In the genomic region with DNA sequence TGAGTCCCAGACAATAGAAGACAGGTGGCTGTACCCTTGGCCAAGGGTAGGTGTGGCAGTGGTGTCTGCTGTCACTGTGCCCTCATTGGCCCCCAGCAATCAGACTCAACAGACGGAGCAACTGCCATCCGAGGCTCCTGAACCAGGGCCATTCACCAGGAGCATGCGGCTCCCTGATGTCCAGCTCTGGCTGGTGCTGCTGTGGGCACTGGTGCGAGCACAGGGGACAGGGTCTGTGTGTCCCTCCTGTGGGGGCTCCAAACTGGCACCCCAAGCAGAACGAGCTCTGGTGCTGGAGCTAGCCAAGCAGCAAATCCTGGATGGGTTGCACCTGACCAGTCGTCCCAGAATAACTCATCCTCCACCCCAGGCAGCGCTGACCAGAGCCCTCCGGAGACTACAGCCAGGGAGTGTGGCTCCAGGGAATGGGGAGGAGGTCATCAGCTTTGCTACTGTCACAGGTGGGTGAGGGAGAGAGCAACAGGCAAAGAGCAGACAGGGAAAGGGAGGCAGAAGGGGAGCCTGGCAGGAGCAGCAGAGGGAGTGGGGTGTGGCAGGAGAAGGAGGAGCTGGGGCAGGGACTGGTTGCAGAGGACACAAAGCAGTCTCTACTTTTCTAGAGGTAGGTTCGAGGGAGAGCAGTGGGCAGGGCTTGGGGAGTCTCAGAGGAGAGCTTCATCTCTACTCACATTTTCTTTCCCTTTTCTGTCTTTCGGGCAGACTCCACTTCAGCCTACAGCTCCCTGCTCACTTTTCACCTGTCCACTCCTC, we compare ENCODE assay signal across 10 cellular contexts. TPM values are rescaled to one million over a fixed set of nuclear protein-coding genes. Genes with fewer than 3 reads are reported as not detected.
DNase-seq lines count a peak whose midpoint lies in the region; ATAC-seq, FAIRE-seq and TF ChIP-seq lines count a peak whose summit lies in the region.
"Had no signal": no experiment of that assay in that cellular context is flagged by ENCODE, and none has a peak within 500 bp of the region (broad histone marks: within the 10 kb centered on the region; RNA-seq: fewer than 3 reads in every experiment).

No MANE protein-coding gene starts in this region.

- WGBS in ovary, 3 donors: 30 to 48% (median 47%) methylated on average over 8 to 10 of the region's 10 CpGs

- H2AFZ ChIP-seq in OCI-LY7 (ENCODE audit: low read length): peak overlapping the region; percentile 23; the same call in 1 of the 2 replicates

- no peaks in the 10 kb centered on the region for H3K27me3 ChIP-seq in ovary

- ATAC-seq in activated T-cell treated with anti-CD3 and anti-CD28 coated beads, Interleukin-2, amount 50 U/mL, for 4 hours: no peak
- no peak for ATAC-seq in stimulated activated effector memory CD8-positive, alpha-beta T cell treated with anti-CD3 and anti-CD28 coated beads, Interleukin-12 subunit alpha, Interleukin-12 subunit beta, amount 100 ng/mL, for 72 hours
- no peak for ATAC-seq in GM21390 (IDR thresholded peaks at IDR 0.05; ENCODE audit: unreplicated experiment)

- no peaks in the 10 kb centered on the region for H3K79me2 ChIP-seq in OCI-LY7 (ENCODE audit: insufficient read depth, low read depth, low read length)

- no peak for TF ChIP-seq POLR2A in GM12892 (IDR thresholded peaks at IDR 0.05; ENCODE audit: low read depth, low read length)
- no peak for TF ChIP-seq POLR2A in ovary (IDR thresholded peaks at IDR 0.05)

- H3K36me3 ChIP-seq in OCI-LY7 (ENCODE audit: insufficient read depth, low read length) (no peaks in the 10 kb centered on the region), ovary (no peaks in the 10 kb centered on the region)

- H4K20me1 ChIP-seq in OCI-LY7 (ENCODE audit: insufficient read depth, low read length): no peaks in the 10 kb centered on the region

- BruUV-seq in OCI-LY7 (replicated peaks; lab: Mats Ljungman, UMichigan): no TSS peak

- no peaks in the 10 kb centered on the region for H3K9me3 Mint-ChIP-seq in activated T-cell treated with anti-CD3 and anti-CD28 coated beads, Interleukin-2, amount 50 U/mL, for 4 hours
- H3K9me3 Mint-ChIP-seq in stimulated activated effector memory CD8-positive, alpha-beta T cell treated with anti-CD3 and anti-CD28 coated beads, Interleukin-12 subunit alpha, Interleukin-12 subunit beta, amount 100 ng/mL, for 72 hours: no peaks in the 10 kb centered on the region

- H3K4me2 ChIP-seq in OCI-LY7 (ENCODE audit: low read length): peak overlapping the region; percentile 58

- H3K4me1 Mint-ChIP-seq in activated T-cell treated with anti-CD3 and anti-CD28 coated beads, Interleukin-2, amount 50 U/mL, for 4 hours (ENCODE audit: low read depth): peaks cover 20% of the 10 kb centered on the region
- peaks cover 46% of the 10 kb centered on the region for H3K4me1 Mint-ChIP-seq in stimulated activated effector memory CD8-positive, alpha-beta T cell treated with anti-CD3 and anti-CD28 coated beads, Interleukin-12 subunit alpha, Interleukin-12 subunit beta, amount 100 ng/mL, for 72 hours

- no peaks in the 10 kb centered on the region for H3K9me3 ChIP-seq in OCI-LY7 (ENCODE audit: low read length)
- no peaks in the 10 kb centered on the region for H3K9me3 ChIP-seq in ovary

- no peak for DNase-seq in activated T-cell treated with anti-CD3 and anti-CD28 coated beads, Interleukin-2, amount 50 U/mL, for 4 hours
- no peak for DNase-seq in activated T-cell treated with anti-CD3 and anti-CD28 coated beads, Interleukin-2, amount 50 U/mL, for 48 hours
- DNase-seq in OCI-LY7 (ENCODE audit: low spot score): no peak
- no peak for DNase-seq in epithelial cell of proximal tubule (ENCODE audit: low read depth)
- DNase-seq in stimulated activated effector memory CD8-positive, alpha-beta T cell treated with anti-CD3 and anti-CD28 coated beads, Interleukin-12 subunit alpha, Interleukin-12 subunit beta, amount 100 ng/mL, for 72 hours (ENCODE audit: low spot score in 2 of 2): no peak
- no peak for DNase-seq in GM12892 (ENCODE audit: insufficient read length)
- no peak for DNase-seq in ovary

- no peak for FAIRE-seq in GM12892 (lab: Jason Lieb, UNC)

- intact Hi-C loops in OCI-LY7 (cut with micrococcal nuclease; ENCODE audit: unreplicated experiment) (loop anchor here (1.0 kb wide), 1 partner anchor 242 kb away; no protein-coding TSS in a partner anchor), ovary (cut with DNase I) (loop anchor here in 3 of 4 donors (5.0 to 10.0 kb wide), 4 partner anchors 143 to 172 kb away; no protein-coding TSS in a partner anchor)

- POLR2A ChIA-PET in OCI-LY7 (lab: Charles Lee): interaction anchor here (0.5 to 2.1 kb wide), 15 partner anchors 9 to 943 kb away, joined by 3 to 7 read pairs (median 3); partner anchors contain the start of gene SHMT2

- peak overlapping the region; percentile 68 for H3K4me3 Mint-ChIP-seq in activated T-cell treated with anti-CD3 and anti-CD28 coated beads, Interleukin-2, amount 50 U/mL, for 4 hours
- peak overlapping the region; percentile 60 for H3K4me3 Mint-ChIP-seq in stimulated activated effector memory CD8-positive, alpha-beta T cell treated with anti-CD3 and anti-CD28 coated beads, Interleukin-12 subunit alpha, Interleukin-12 subunit beta, amount 100 ng/mL, for 72 hours

- H3K36me3 Mint-ChIP-seq in activated T-cell treated with anti-CD3 and anti-CD28 coated beads, Interleukin-2, amount 50 U/mL, for 4 hours (ENCODE audit: insufficient read depth): no peaks in the 10 kb centered on the region
- no peaks in the 10 kb centered on the region for H3K36me3 Mint-ChIP-seq in stimulated activated effector memory CD8-positive, alpha-beta T cell treated with anti-CD3 and anti-CD28 coated beads, Interleukin-12 subunit alpha, Interleukin-12 subunit beta, amount 100 ng/mL, for 72 hours

- H3K27me3 Mint-ChIP-seq in activated T-cell treated with anti-CD3 and anti-CD28 coated beads, Interleukin-2, amount 50 U/mL, for 4 hours (ENCODE audit: low read depth): peaks cover 10% of the 10 kb centered on the region

- H3K27ac ChIP-seq in OCI-LY7 (ENCODE audit: low read depth, low read length, poor library complexity, severe bottlenecking) (no peak overlapping the region), ovary (no peak overlapping the region)

- H3K4me3 ChIP-seq in OCI-LY7 (ENCODE audit: low read depth, low read length, poor library complexity, severe bottlenecking) (peak overlapping the region; percentile 42), epithelial cell of proximal tubule (ENCODE audit: low read depth, low read length) (peak overlapping the region; percentile 10), ovary (no peak overlapping the region)

- H3K4me1 ChIP-seq in OCI-LY7 (ENCODE audit: insufficient read depth, low read length, poor library complexity, severe bottlenecking) (peaks cover 45% of the 10 kb centered on the region), ovary (ENCODE audit: insufficient read depth) (peaks cover 1% of the 10 kb centered on the region)

- H3K9me2 ChIP-seq in OCI-LY7 (ENCODE audit: insufficient read depth, low read length): no peaks in the 10 kb centered on the region

- TF ChIP-seq CTCF in OCI-LY7 (conservative IDR thresholded peaks at IDR 0.05; ENCODE audit: low read length) (no peak), epithelial cell of proximal tubule (conservative IDR thresholded peaks at IDR 0.05; ENCODE audit: low read depth, low read length) (no peak), ovary (IDR thresholded peaks at IDR 0.05) (no peak)

- CTCF ChIA-PET in OCI-LY7 (lab: Charles Lee; ENCODE audit: unreplicated experiment): interaction anchor here (0.6 to 2.2 kb wide), 11 partner anchors 10 to 242 kb away, joined by 3 to 14 read pairs (median 5); no protein-coding TSS in a partner anchor

- no peak for TF ChIP-seq EP300 in ovary (IDR thresholded peaks at IDR 0.05)

- H3K27ac Mint-ChIP-seq in stimulated activated effector memory CD8-positive, alpha-beta T cell treated with anti-CD3 and anti-CD28 coated beads, Interleukin-12 subunit alpha, Interleukin-12 subunit beta, amount 100 ng/mL, for 72 hours: peak overlapping the region; percentile 79
- H3K27ac Mint-ChIP-seq: progenitor cell of endocrine pancreas had no signal

RNA-seq across cellular contexts. Expression of gene INHBE, which starts 0.5 kb away (rescaled TPM):
- total RNA-seq in activated T-cell treated with anti-CD3 and anti-CD28 coated beads, Interleukin-2, amount 50 U/mL, for 4 hours: under 1 TPM in 2 of 3 donors, not detected in 1; 0.24 to 0.27 TPM
- 3.2 and 3.9 TPM in 2 replicates for total RNA-seq in OCI-LY7 (2014; rRNA removed; shearing (Covaris generic))
- total RNA-seq in OCI-LY7 (2022): 3.4 and 4.0 TPM in 2 replicates
- total RNA-seq in epithelial cell of proximal tubule: 0.29 TPM in 1 of 2 replicates, not detected in the other
- 1.3 TPM for polyA plus RNA-seq in GM12892 (2012; ENCODE audit: missing spikeins)
- total RNA-seq in ovary: not detected
- not detected for polyA plus RNA-seq in ovary

RNA-seq across cellular contexts. Expression of gene GLI1, which starts 4.0 kb away (rescaled TPM):
- 1 to 10 TPM in 1 of 3 donors, under 1 TPM in 2; 0.46 to 1.7 (median 0.65) TPM for total RNA-seq in activated T-cell treated with anti-CD3 and anti-CD28 coated beads, Interleukin-2, amount 50 U/mL, for 4 hours
- total RNA-seq in OCI-LY7 (2014; rRNA removed; shearing (Covaris generic)): 3.9 and 4.6 TPM in 2 replicates
- 6.0 and 6.5 TPM in 2 replicates for total RNA-seq in OCI-LY7 (2022)
- total RNA-seq in epithelial cell of proximal tubule: 0.51 TPM in 1 of 2 replicates, not detected in the other
- 0.38 TPM for polyA plus RNA-seq in GM12892 (2012; ENCODE audit: missing spikeins)
- 1 to 10 TPM in 2 of 7 donors, under 1 TPM in 4, not detected in 1; 0.48 to 4.1 (median 0.74) TPM for total RNA-seq in ovary
- polyA plus RNA-seq in ovary: 1 to 10 TPM; 2.2 to 4.1 TPM

RNA-seq across cellular contexts. Expression of gene INHBC, which starts 21.0 kb away (rescaled TPM):
- total RNA-seq in activated T-cell treated with anti-CD3 and anti-CD28 coated beads, Interleukin-2, amount 50 U/mL, for 4 hours: under 1 TPM in 2 of 3 donors, not detected in 1; 0.14 to 0.15 TPM
- total RNA-seq in OCI-LY7 (2014; rRNA removed; shearing (Covaris generic)): not detected in 2 replicates
- total RNA-seq in OCI-LY7 (2022) (0.36 and 0.72 TPM in 2 replicates), epithelial cell of proximal tubule (not detected in 2 replicates), ovary (under 1 TPM in 2 of 7 donors, not detected in 5; 0.12 to 0.27 TPM)
- polyA plus RNA-seq in GM12892 (2012; ENCODE audit: missing spikeins): not detected
- polyA plus RNA-seq in ovary: under 1 TPM; 0.07 to 0.12 TPM
- total RNA-seq: Daoy, progenitor cell of endocrine pancreas had no signal

RNA-seq across cellular contexts. Expression of gene ARHGAP9, which starts 24.1 kb away (rescaled TPM):
- total RNA-seq in activated T-cell treated with anti-CD3 and anti-CD28 coated beads, Interleukin-2, amount 50 U/mL, for 4 hours: 10 to 100 TPM; 54.5 to 64.6 (median 57.7) TPM
- 66.2 and 70.1 TPM in 2 replicates for total RNA-seq in OCI-LY7 (2014; rRNA removed; shearing (Covaris generic))
- total RNA-seq in OCI-LY7 (2022) (105 and 111 TPM in 2 replicates), epithelial cell of proximal tubule (0.29 and 1.2 TPM in 2 replicates), ovary (1 to 10 TPM; 2.7 to 8.0 (median 4.2) TPM)
- polyA plus RNA-seq in GM12892 (2012; ENCODE audit: missing spikeins): 55.0 TPM
- 1 to 10 TPM; 2.6 to 9.5 TPM for polyA plus RNA-seq in ovary

RNA-seq across cellular contexts. Expression of gene R3HDM2, which starts 24.7 kb away (rescaled TPM):
- total RNA-seq in activated T-cell treated with anti-CD3 and anti-CD28 coated beads, Interleukin-2, amount 50 U/mL, for 4 hours: 10 to 100 TPM; 21.9 to 25.2 (median 22.3) TPM
- 15.0 and 25.8 TPM in 2 replicates for total RNA-seq in OCI-LY7 (2014; rRNA removed; shearing (Covaris generic))
- total RNA-seq in OCI-LY7 (2022) (47.2 and 65.7 TPM in 2 replicates), epithelial cell of proximal tubule (10.5 and 12.5 TPM in 2 replicates), ovary (10 to 100 TPM; 24.3 to 81.4 (median 65.6) TPM)
- polyA plus RNA-seq in GM12892 (2012; ENCODE audit: missing spikeins): 21.1 TPM
- 10 to 100 TPM; 33.5 to 66.9 TPM for polyA plus RNA-seq in ovary
